ENCODE assay signal across 11 cellular contexts in the genomic region with DNA sequence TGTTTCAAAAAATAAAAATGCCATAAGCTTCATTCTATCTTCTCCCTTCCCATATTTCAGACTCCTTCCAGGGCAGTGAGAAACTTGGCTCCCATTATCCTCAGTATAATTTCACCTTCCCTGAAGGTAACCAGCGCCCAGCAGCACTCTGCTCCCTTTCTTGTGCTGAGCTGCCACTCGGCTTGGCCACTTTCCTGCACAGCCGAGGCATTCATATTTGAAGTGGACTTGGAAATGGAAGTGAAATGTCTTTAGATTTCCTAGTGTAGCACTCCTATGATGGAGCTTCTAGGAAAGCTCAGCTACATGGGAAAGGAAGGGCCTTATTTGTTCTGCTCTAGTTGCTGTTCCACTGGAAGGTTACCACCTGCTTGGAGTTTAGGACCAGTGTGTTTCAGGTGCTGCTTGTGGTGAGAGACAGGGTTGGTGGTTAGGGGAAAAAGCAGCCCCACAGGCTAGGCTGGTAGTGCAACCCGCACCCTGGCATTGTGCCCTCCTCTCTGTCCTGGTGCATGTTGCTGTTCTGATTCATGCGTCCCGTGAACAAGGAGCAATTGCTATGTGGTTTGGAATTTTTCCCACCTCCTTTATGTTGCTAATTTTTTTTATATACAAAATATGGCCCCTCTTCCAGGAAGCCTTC. TPM values are rescaled to one million over a fixed set of nuclear protein-coding genes. Genes with fewer than 3 reads are reported as not detected.
A peak's percentile ranks its signal among the peaks of the same experiment; 100 is the strongest.
DNase-seq lines count a peak whose midpoint lies in the region; ATAC-seq and TF ChIP-seq lines count a peak whose summit lies in the region.
"Had no signal": no experiment of that assay in that cellular context is flagged by ENCODE, and none has a peak within 500 bp of the region (broad histone marks: within the 10 kb centered on the region; RNA-seq: fewer than 3 reads in every experiment).

No MANE protein-coding gene starts in this region.

- no peak for TF ChIP-seq POLR2A in suprapubic skin (IDR thresholded peaks at IDR 0.05)

- no peaks in the 10 kb centered on the region for H3K27me3 ChIP-seq in suprapubic skin
- H3K27me3 ChIP-seq: BLaER1 treated with 17β-estradiol and CSF1 and Interleukin-3, amounts not matched to agents 10 nM and 100 nM; SJSA1 had no signal

- peak overlapping the region; percentile 62 for H3K27ac Mint-ChIP-seq in activated naive CD4-positive, alpha-beta T cell treated with anti-CD3 and anti-CD28 coated beads, Interleukin-2, amount 50 U/mL, for 24 hours
- H3K27ac Mint-ChIP-seq in activated naive CD4-positive, alpha-beta T cell treated with anti-CD3 and anti-CD28 coated beads for 36 hours = no peak overlapping the region
- H3K27ac Mint-ChIP-seq in activated T-helper 17 cell treated with anti-CD3 and anti-CD28 coated beads, Interleukin-2, amount 50 U/mL, for 72 hours = peak overlapping the region; percentile 6

- TF ChIP-seq CTCF in foreskin fibroblast (IDR thresholded peaks at IDR 0.05; ENCODE audit: low read depth, low read length) = no peak
- TF ChIP-seq CTCF in suprapubic skin (IDR thresholded peaks at IDR 0.05) = no peak

- ATAC-seq in activated T-helper 17 cell treated with anti-CD3 and anti-CD28 coated beads, Interleukin-2, amount 50 U/mL, for 72 hours (replicated peaks) = no peak
- ATAC-seq in HG03139 (IDR thresholded peaks at IDR 0.05; ENCODE audit: unreplicated experiment) = no peak

- H3K9me3 ChIP-seq in suprapubic skin = no peaks in the 10 kb centered on the region
- H3K9me3 ChIP-seq: BLaER1 treated with 17β-estradiol and CSF1 and Interleukin-3, amounts not matched to agents 10 nM and 100 nM; SJSA1 had no signal

- no peaks in the 10 kb centered on the region for H3K9me3 Mint-ChIP-seq in activated naive CD4-positive, alpha-beta T cell treated with anti-CD3 and anti-CD28 coated beads, Interleukin-2, amount 50 U/mL, for 24 hours
- no peaks in the 10 kb centered on the region for H3K9me3 Mint-ChIP-seq in activated naive CD4-positive, alpha-beta T cell treated with anti-CD3 and anti-CD28 coated beads for 36 hours
- H3K9me3 Mint-ChIP-seq in activated T-helper 17 cell treated with anti-CD3 and anti-CD28 coated beads, Interleukin-2, amount 50 U/mL, for 72 hours = no peaks in the 10 kb centered on the region

- CTCF ChIA-PET in activated naive CD4-positive, alpha-beta T cell treated with anti-CD3 and anti-CD28 coated beads for 36 hours (lab: Charles Lee) = no interaction called here

- 32% methylated on average over 6 of the region's 6 CpGs for WGBS in suprapubic skin

- H3K4me3 Mint-ChIP-seq in activated naive CD4-positive, alpha-beta T cell treated with anti-CD3 and anti-CD28 coated beads, Interleukin-2, amount 50 U/mL, for 24 hours = no peak overlapping the region
- H3K4me3 Mint-ChIP-seq in activated naive CD4-positive, alpha-beta T cell treated with anti-CD3 and anti-CD28 coated beads for 36 hours = no peak overlapping the region
- H3K4me3 Mint-ChIP-seq in activated T-helper 17 cell treated with anti-CD3 and anti-CD28 coated beads, Interleukin-2, amount 50 U/mL, for 72 hours = no peak overlapping the region

- intact Hi-C loops in activated naive CD4-positive, alpha-beta T cell treated with anti-CD3 and anti-CD28 coated beads for 36 hours (cut with micrococcal nuclease) = no loop called here

- H3K36me3 ChIP-seq in suprapubic skin = peaks cover 22% of the 10 kb centered on the region

- H3K4me3 ChIP-seq in foreskin fibroblast (ENCODE audit: low read depth in 1 of 2, low read length in 2 of 2) = no peak overlapping the region
- no peak overlapping the region for H3K4me3 ChIP-seq in suprapubic skin
- H3K4me3 ChIP-seq: BLaER1 treated with 17β-estradiol and CSF1 and Interleukin-3, amounts not matched to agents 10 nM and 100 nM; SJSA1 had no signal

- DNase-seq in activated naive CD4-positive, alpha-beta T cell treated with anti-CD3 and anti-CD28 coated beads for 36 hours = no peak
- DNase-seq in foreskin fibroblast (peak; percentile 64 to 87), suprapubic skin (ENCODE audit: low spot score in 2 of 2) (no peak), NCI-H1105 (lab: John Stamatoyannopoulos, UW) (no peak), NCI-H128 (lab: John Stamatoyannopoulos, UW; ENCODE audit: unreplicated experiment) (no peak)
- DNase-seq: stimulated activated naive CD4-positive, alpha-beta T cell had no signal

- peaks cover 39% of the 10 kb centered on the region for H3K4me1 ChIP-seq in suprapubic skin
- H3K4me1 ChIP-seq: SJSA1 had no signal

- TF ChIP-seq EP300 in suprapubic skin (IDR thresholded peaks at IDR 0.05) = no peak

- peaks cover 11% of the 10 kb centered on the region for H3K36me3 Mint-ChIP-seq in activated naive CD4-positive, alpha-beta T cell treated with anti-CD3 and anti-CD28 coated beads, Interleukin-2, amount 50 U/mL, for 24 hours
- H3K36me3 Mint-ChIP-seq in activated naive CD4-positive, alpha-beta T cell treated with anti-CD3 and anti-CD28 coated beads for 36 hours (ENCODE audit: low read depth) = peaks cover 24% of the 10 kb centered on the region
- H3K36me3 Mint-ChIP-seq in activated T-helper 17 cell treated with anti-CD3 and anti-CD28 coated beads, Interleukin-2, amount 50 U/mL, for 72 hours (ENCODE audit: low read depth) = peaks cover 48% of the 10 kb centered on the region

- peak overlapping the region; percentile 77 for H3K27ac ChIP-seq in suprapubic skin
- H3K27ac ChIP-seq: BLaER1 treated with 17β-estradiol and CSF1 and Interleukin-3, amounts not matched to agents 10 nM and 100 nM; SJSA1 had no signal

- H3K27me3 Mint-ChIP-seq in activated naive CD4-positive, alpha-beta T cell treated with anti-CD3 and anti-CD28 coated beads, Interleukin-2, amount 50 U/mL, for 24 hours = no peaks in the 10 kb centered on the region
- H3K27me3 Mint-ChIP-seq in activated naive CD4-positive, alpha-beta T cell treated with anti-CD3 and anti-CD28 coated beads for 36 hours (ENCODE audit: low read depth) = no peaks in the 10 kb centered on the region
- no peaks in the 10 kb centered on the region for H3K27me3 Mint-ChIP-seq in activated T-helper 17 cell treated with anti-CD3 and anti-CD28 coated beads, Interleukin-2, amount 50 U/mL, for 72 hours

- peaks cover 5% of the 10 kb centered on the region for H3K4me1 Mint-ChIP-seq in activated naive CD4-positive, alpha-beta T cell treated with anti-CD3 and anti-CD28 coated beads, Interleukin-2, amount 50 U/mL, for 24 hours
- peaks cover 4% of the 10 kb centered on the region for H3K4me1 Mint-ChIP-seq in activated naive CD4-positive, alpha-beta T cell treated with anti-CD3 and anti-CD28 coated beads for 36 hours (ENCODE audit: low read depth)
- peaks cover 11% of the 10 kb centered on the region for H3K4me1 Mint-ChIP-seq in activated T-helper 17 cell treated with anti-CD3 and anti-CD28 coated beads, Interleukin-2, amount 50 U/mL, for 72 hours

RNA-seq across cellular contexts. Expression of a gene that starts 53.8 kb away (rescaled TPM):
- total RNA-seq in activated naive CD4-positive, alpha-beta T cell treated with anti-CD3 and anti-CD28 coated beads for 36 hours = 100 to 1,000 TPM; 106 to 109 TPM
- 100 to 1,000 TPM in 1 of 2 donors, 10 to 100 TPM in 1; 67.7 to 113 TPM for total RNA-seq in activated T-helper 17 cell treated with anti-CD3 and anti-CD28 coated beads, Interleukin-2, amount 50 U/mL, for 72 hours
- 100 to 1,000 TPM in 1 of 4 donors, 10 to 100 TPM in 3; 62.5 to 103 (median 77.1) TPM for total RNA-seq in suprapubic skin

Comparison
In these comparisons a context has a peak if more than half of its experiments do, and no peak if none do; other contexts are left out.
1. DNase-seq: peak in foreskin fibroblast (2 of 2); none in activated naive CD4-positive, alpha-beta T cell treated with anti-CD3 and anti-CD28 coated beads for 36 hours (single experiment), suprapubic skin (0 of 2), NCI-H1105 (single experiment) and NCI-H128 (single experiment).